Comparison of ENCODE assay signal across 18 cellular contexts in genomic region chr1:85654066-85654782, GRCh38. TPM values are rescaled to one million over a fixed set of nuclear protein-coding genes. Genes with fewer than 3 reads are reported as not detected.
DNase-seq lines count a peak whose midpoint lies in the region; ATAC-seq, FAIRE-seq and TF ChIP-seq lines count a peak whose summit lies in the region.
"Had no signal": no experiment of that assay in that cellular context is flagged by ENCODE, and none has a peak within 500 bp of the region (broad histone marks: within the 10 kb centered on the region; RNA-seq: fewer than 3 reads in every experiment).

No MANE protein-coding gene starts in this region.

- TF ChIP-seq RAD21 in SK-N-SH (IDR thresholded peaks at IDR 0.05; ENCODE audit: low read length): no peak

- H3K4me3 Mint-ChIP-seq in activated CD8-positive, alpha-beta T cell treated with anti-CD3 and anti-CD28 coated beads for 36 hours: no peak overlapping the region
- H3K4me3 Mint-ChIP-seq in activated CD8-positive, alpha-beta T cell treated with anti-CD3 and anti-CD28 coated beads, Interleukin-2, amount 10 ng/mL, durations not matched to agents 7 days and 5 days: no peak overlapping the region
- H3K4me3 Mint-ChIP-seq in nephron progenitor cell: no peak overlapping the region
- H3K4me3 Mint-ChIP-seq: activated naive CD8-positive, alpha-beta T cell treated with anti-CD3 and anti-CD28 coated beads, Interleukin-2, amount 10 ng/mL, durations not matched to agents 7 days and 5 days; H9 had no signal

- no peaks in the 10 kb centered on the region for H3F3A ChIP-seq in SK-N-SH (replicated peaks; ENCODE audit: insufficient read depth)

- no peak for DNase-seq in activated CD8-positive, alpha-beta T cell treated with anti-CD3 and anti-CD28 coated beads for 36 hours
- DNase-seq in activated CD8-positive, alpha-beta T cell treated with anti-CD3 and anti-CD28 coated beads, Interleukin-2, amount 10 ng/mL, durations not matched to agents 7 days and 5 days: no peak
- DNase-seq in SK-N-SH (no peak), fibroblast of peridontal ligament (ENCODE audit: extremely low read depth) (peak; percentile 49), small intestine (peak; percentile 5), DMS79 treated with DMSO at 0.1 percent for 48 hours (lab: John Stamatoyannopoulos, UW) (no peak), coronary artery (ENCODE audit: low spot score) (no peak), nephron progenitor cell (no peak)
- DNase-seq: activated CD8-positive, alpha-beta memory T cell treated with anti-CD3 and anti-CD28 coated beads, Interleukin-2, amount 50 U/mL, for 4 hours; activated naive CD8-positive, alpha-beta T cell treated with anti-CD3 and anti-CD28 coated beads, Interleukin-2, amount 10 ng/mL, durations not matched to agents 7 days and 5 days; dorsolateral prefrontal cortex; H9; NCI-H1048; NCI-H510A treated with DMSO at 0.1 percent for 48 hours; posterior cingulate gyrus; SHP77 had no signal

- no peak overlapping the region for H3K4me2 ChIP-seq in SK-N-SH

- TF ChIP-seq CTCF in activated CD8-positive, alpha-beta T cell treated with anti-CD3 and anti-CD28 coated beads for 36 hours (IDR thresholded peaks at IDR 0.05): no peak
- TF ChIP-seq CTCF in SK-N-SH (IDR thresholded peaks at IDR 0.05) (no peak), coronary artery (IDR thresholded peaks at IDR 0.05) (no peak), nephron progenitor cell (IDR thresholded peaks at IDR 0.05) (no peak)

- peaks cover 66% of the 10 kb centered on the region for H3K36me3 Mint-ChIP-seq in activated CD8-positive, alpha-beta T cell treated with anti-CD3 and anti-CD28 coated beads for 36 hours (ENCODE audit: low read depth)
- H3K36me3 Mint-ChIP-seq in activated CD8-positive, alpha-beta T cell treated with anti-CD3 and anti-CD28 coated beads, Interleukin-2, amount 10 ng/mL, durations not matched to agents 7 days and 5 days (ENCODE audit: low read depth): peaks cover 53% of the 10 kb centered on the region
- H3K36me3 Mint-ChIP-seq in nephron progenitor cell (ENCODE audit: low read depth): peaks cover 49% of the 10 kb centered on the region

- POLR2A ChIA-PET in activated CD8-positive, alpha-beta T cell treated with anti-CD3 and anti-CD28 coated beads for 36 hours (lab: Charles Lee): no interaction called here
- POLR2A ChIA-PET in activated CD8-positive, alpha-beta T cell treated with anti-CD3 and anti-CD28 coated beads, Interleukin-2, amount 10 ng/mL, durations not matched to agents 7 days and 5 days (lab: Charles Lee): no interaction called here
- POLR2A ChIA-PET in SK-N-SH (lab: Yijun Ruan, JAX): no interaction called here

- no peaks in the 10 kb centered on the region for H4K20me1 ChIP-seq in SK-N-SH (ENCODE audit: insufficient read depth)

- H3K79me2 ChIP-seq in SK-N-SH (ENCODE audit: insufficient read depth): no peaks in the 10 kb centered on the region

- no peak overlapping the region for H2AFZ ChIP-seq in SK-N-SH (ENCODE audit: low read depth)

- H3K9me2 ChIP-seq in SK-N-SH: peaks cover 5% of the 10 kb centered on the region; the same call in 1 of the 2 replicates

- H3K27me3 Mint-ChIP-seq in activated CD8-positive, alpha-beta T cell treated with anti-CD3 and anti-CD28 coated beads for 36 hours: no peaks in the 10 kb centered on the region
- no peaks in the 10 kb centered on the region for H3K27me3 Mint-ChIP-seq in activated CD8-positive, alpha-beta T cell treated with anti-CD3 and anti-CD28 coated beads, Interleukin-2, amount 10 ng/mL, durations not matched to agents 7 days and 5 days (ENCODE audit: low read depth)
- H3K27me3 Mint-ChIP-seq in nephron progenitor cell (ENCODE audit: low read depth, poor library complexity): no peaks in the 10 kb centered on the region
- H3K27me3 Mint-ChIP-seq: activated naive CD8-positive, alpha-beta T cell treated with anti-CD3 and anti-CD28 coated beads, Interleukin-2, amount 10 ng/mL, durations not matched to agents 7 days and 5 days had no signal

- ATAC-seq in activated CD8-positive, alpha-beta T cell treated with anti-CD3 and anti-CD28 coated beads for 36 hours: peak; percentile 61
- ATAC-seq in activated CD8-positive, alpha-beta T cell treated with anti-CD3 and anti-CD28 coated beads, Interleukin-2, amount 10 ng/mL, durations not matched to agents 7 days and 5 days: no peak

- H3K27me3 ChIP-seq in SK-N-SH (ENCODE audit: insufficient read depth) (no peaks in the 10 kb centered on the region), small intestine (ENCODE audit: control insufficient read depth in 2 of 2, insufficient read depth in 2 of 2, low read length in 2 of 2) (no peaks in the 10 kb centered on the region)
- H3K27me3 ChIP-seq: dorsolateral prefrontal cortex had no signal

- intact Hi-C loops in activated CD8-positive, alpha-beta T cell treated with anti-CD3 and anti-CD28 coated beads for 36 hours (cut with micrococcal nuclease): no loop called here

- H3K9me3 Mint-ChIP-seq in activated CD8-positive, alpha-beta T cell treated with anti-CD3 and anti-CD28 coated beads for 36 hours: peaks cover 5% of the 10 kb centered on the region
- no peaks in the 10 kb centered on the region for H3K9me3 Mint-ChIP-seq in activated CD8-positive, alpha-beta T cell treated with anti-CD3 and anti-CD28 coated beads, Interleukin-2, amount 10 ng/mL, durations not matched to agents 7 days and 5 days (ENCODE audit: insufficient read depth)
- peaks cover 14% of the 10 kb centered on the region for H3K9me3 Mint-ChIP-seq in nephron progenitor cell
- H3K9me3 Mint-ChIP-seq: activated naive CD8-positive, alpha-beta T cell treated with anti-CD3 and anti-CD28 coated beads, Interleukin-2, amount 10 ng/mL, durations not matched to agents 7 days and 5 days had no signal

- H3K4me1 ChIP-seq in SK-N-SH (ENCODE audit: control insufficient read depth in 1 of 2, insufficient read depth in 2 of 2, low read depth in 1 of 2, low read length in 1 of 2) (no peaks in the 10 kb centered on the region), small intestine (ENCODE audit: control insufficient read depth in 2 of 2, insufficient read depth in 1 of 2, low read depth in 1 of 2, low read length in 1 of 2) (no peaks in the 10 kb centered on the region)

- WGBS in SK-N-SH (ENCODE audit: low lambda C conversion rate): 68% methylated on average over 6 of the region's 6 CpGs
- 78 to 80% (median 80%) methylated on average over 6 of the region's 6 CpGs for WGBS in small intestine, 3 donors

- no peak for TF ChIP-seq EP300 in SK-N-SH (IDR thresholded peaks at IDR 0.05; ENCODE audit: borderline replicate concordance in 1 of 2, low read depth in 1 of 2, low read length in 1 of 2)

- no peak overlapping the region for H3K4me3 ChIP-seq in SK-N-SH (ENCODE audit: low read depth in 2 of 2, low read length in 1 of 2)
- no peak overlapping the region for H3K4me3 ChIP-seq in small intestine (ENCODE audit: low read depth in 1 of 2, low read length in 2 of 2)
- no peak overlapping the region for H3K4me3 ChIP-seq in coronary artery
- H3K4me3 ChIP-seq: dorsolateral prefrontal cortex had no signal

- H3K4me1 Mint-ChIP-seq in activated CD8-positive, alpha-beta T cell treated with anti-CD3 and anti-CD28 coated beads for 36 hours (ENCODE audit: low read depth): peaks cover 5% of the 10 kb centered on the region
- H3K4me1 Mint-ChIP-seq in activated CD8-positive, alpha-beta T cell treated with anti-CD3 and anti-CD28 coated beads, Interleukin-2, amount 10 ng/mL, durations not matched to agents 7 days and 5 days (ENCODE audit: low read depth): no peaks in the 10 kb centered on the region
- no peaks in the 10 kb centered on the region for H3K4me1 Mint-ChIP-seq in nephron progenitor cell
- H3K4me1 Mint-ChIP-seq: activated naive CD8-positive, alpha-beta T cell treated with anti-CD3 and anti-CD28 coated beads, Interleukin-2, amount 10 ng/mL, durations not matched to agents 7 days and 5 days had no signal

- H3K36me3 ChIP-seq in SK-N-SH (replicated peaks in 1 of 2; ENCODE audit: control insufficient read depth in 1 of 2, insufficient read depth in 2 of 2, low read length in 1 of 2): peaks cover 24 to 46% of the 10 kb centered on the region in 2 experiments
- peaks cover 2 to 3% of the 10 kb centered on the region in 2 donors for H3K36me3 ChIP-seq in small intestine (ENCODE audit: control insufficient read depth in 2 of 2, insufficient read depth in 2 of 2, low read length in 2 of 2)

- no peak overlapping the region for H3K27ac Mint-ChIP-seq in activated CD8-positive, alpha-beta T cell treated with anti-CD3 and anti-CD28 coated beads for 36 hours
- no peak overlapping the region for H3K27ac Mint-ChIP-seq in activated CD8-positive, alpha-beta T cell treated with anti-CD3 and anti-CD28 coated beads, Interleukin-2, amount 10 ng/mL, durations not matched to agents 7 days and 5 days
- H3K27ac Mint-ChIP-seq in nephron progenitor cell: no peak overlapping the region
- H3K27ac Mint-ChIP-seq: activated naive CD8-positive, alpha-beta T cell treated with anti-CD3 and anti-CD28 coated beads, Interleukin-2, amount 10 ng/mL, durations not matched to agents 7 days and 5 days had no signal

- H3K9me3 ChIP-seq in SK-N-SH (peaks cover 2% of the 10 kb centered on the region; the same call in 1 of the 2 replicates), small intestine (ENCODE audit: control insufficient read depth, low read depth) (no peaks in the 10 kb centered on the region)

- H3K27ac ChIP-seq in SK-N-SH (ENCODE audit: low read depth in 2 of 2, low read length in 1 of 2) (no peak overlapping the region), small intestine (ENCODE audit: low read depth in 1 of 2, low read length in 1 of 2) (no peak overlapping the region), coronary artery (no peak overlapping the region)
- H3K27ac ChIP-seq: dorsolateral prefrontal cortex had no signal

- CTCF ChIA-PET in activated CD8-positive, alpha-beta T cell treated with anti-CD3 and anti-CD28 coated beads for 36 hours (lab: Charles Lee): interaction anchor here (1.2 kb wide), 1 partner anchor 37 kb away, joined by 3 read pairs; no protein-coding TSS in a partner anchor
- CTCF ChIA-PET in activated CD8-positive, alpha-beta T cell treated with anti-CD3 and anti-CD28 coated beads, Interleukin-2, amount 10 ng/mL, durations not matched to agents 7 days and 5 days (lab: Charles Lee): no interaction called here
- CTCF ChIA-PET in SK-N-SH (lab: Yijun Ruan, JAX): interaction anchor here (1.0 to 1.4 kb wide), 2 partner anchors 346 to 395 kb away, joined by 3 read pairs; partner anchors contain the start of gene C1orf52

- H3K9ac ChIP-seq in SK-N-SH: no peak overlapping the region

- no peak for FAIRE-seq in small intestine (lab: Jason Lieb, UNC)
- FAIRE-seq: GM12892, urothelium cell line had no signal

TF ChIP-seq in SK-N-SH, 30 proteins besides CTCF, POLR2A, EP300 and RAD21 (continues in another document):
- peak; percentile 41; the same call in 1 of the 2 replicates for TF ChIP-seq FOSL2 (IDR thresholded peaks at IDR 0.05; ENCODE audit: borderline replicate concordance, low read depth)

RNA-seq across cellular contexts. Expression of gene ZNHIT6, which starts 54.0 kb away (rescaled TPM):
- 10 to 100 TPM; 22.4 to 23.9 TPM for total RNA-seq in activated CD8-positive, alpha-beta T cell treated with anti-CD3 and anti-CD28 coated beads for 36 hours
- 10 to 100 TPM; 16.7 to 17.9 TPM for total RNA-seq in activated CD8-positive, alpha-beta T cell treated with anti-CD3 and anti-CD28 coated beads, Interleukin-2, amount 10 ng/mL, durations not matched to agents 7 days and 5 days
- polyA plus RNA-seq in SK-N-SH (2012; rRNA removed) (7.7 and 10.1 TPM in 2 replicates), small intestine (1 to 10 TPM; 2.5 to 9.2 (median 3.8) TPM)
- polyA plus RNA-seq in SK-N-SH (2012; cell fraction: cytosol; rRNA removed): 11.5 and 16.9 TPM in 2 replicates
- polyA plus RNA-seq in SK-N-SH (2012; cell fraction: nucleus; rRNA removed): 4.1 and 9.0 TPM in 2 replicates

Comparison
In these comparisons a context has a peak if more than half of its experiments do, and no peak if none do; other contexts are left out.
1. DNase-seq: peak in fibroblast of peridontal ligament (single experiment) and small intestine (single experiment); none in activated CD8-positive, alpha-beta T cell treated with anti-CD3 and anti-CD28 coated beads for 36 hours (single experiment), activated CD8-positive, alpha-beta T cell treated with anti-CD3 and anti-CD28 coated beads, Interleukin-2, amount 10 ng/mL, durations not matched to agents 7 days and 5 days (single experiment), SK-N-SH (single experiment), DMS79 treated with DMSO at 0.1 percent for 48 hours (single experiment), coronary artery (single experiment) and nephron progenitor cell (single experiment).